ENCODE assay signal across 2 cellular contexts in the genomic region with DNA sequence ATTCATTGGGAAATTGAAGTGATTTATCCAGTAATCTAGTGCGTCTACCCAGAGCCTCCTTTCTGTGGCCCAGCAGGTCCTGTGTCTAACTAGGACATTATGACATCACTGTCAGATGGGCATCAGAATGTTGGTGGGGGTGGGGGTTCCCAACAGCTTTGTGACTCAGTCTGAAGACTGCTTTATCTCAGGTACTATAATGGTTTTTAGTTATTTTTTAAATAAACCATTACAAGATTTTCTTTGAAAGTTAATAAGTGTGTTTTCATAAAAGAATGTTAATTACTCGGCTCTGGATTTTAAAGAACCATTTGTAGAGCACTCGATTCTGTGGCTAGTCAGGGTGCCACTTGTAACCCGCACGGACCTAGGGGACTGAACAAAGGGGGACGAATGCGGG.
TF ChIP-seq lines count a peak whose summit lies in the region.

A gene (minus strand): TSS at position 101 of the 400 bp plus-strand sequence. CDS start 95 bp downstream, at position 6.

TF ChIP-seq in SK-N-SH treated with all-trans-retinoic acid at 6 μM for 48 hours, 23 proteins besides CTCF, POLR2A, EP300 and RAD21 (continued from another document):
- TF ChIP-seq, protein P1, sequence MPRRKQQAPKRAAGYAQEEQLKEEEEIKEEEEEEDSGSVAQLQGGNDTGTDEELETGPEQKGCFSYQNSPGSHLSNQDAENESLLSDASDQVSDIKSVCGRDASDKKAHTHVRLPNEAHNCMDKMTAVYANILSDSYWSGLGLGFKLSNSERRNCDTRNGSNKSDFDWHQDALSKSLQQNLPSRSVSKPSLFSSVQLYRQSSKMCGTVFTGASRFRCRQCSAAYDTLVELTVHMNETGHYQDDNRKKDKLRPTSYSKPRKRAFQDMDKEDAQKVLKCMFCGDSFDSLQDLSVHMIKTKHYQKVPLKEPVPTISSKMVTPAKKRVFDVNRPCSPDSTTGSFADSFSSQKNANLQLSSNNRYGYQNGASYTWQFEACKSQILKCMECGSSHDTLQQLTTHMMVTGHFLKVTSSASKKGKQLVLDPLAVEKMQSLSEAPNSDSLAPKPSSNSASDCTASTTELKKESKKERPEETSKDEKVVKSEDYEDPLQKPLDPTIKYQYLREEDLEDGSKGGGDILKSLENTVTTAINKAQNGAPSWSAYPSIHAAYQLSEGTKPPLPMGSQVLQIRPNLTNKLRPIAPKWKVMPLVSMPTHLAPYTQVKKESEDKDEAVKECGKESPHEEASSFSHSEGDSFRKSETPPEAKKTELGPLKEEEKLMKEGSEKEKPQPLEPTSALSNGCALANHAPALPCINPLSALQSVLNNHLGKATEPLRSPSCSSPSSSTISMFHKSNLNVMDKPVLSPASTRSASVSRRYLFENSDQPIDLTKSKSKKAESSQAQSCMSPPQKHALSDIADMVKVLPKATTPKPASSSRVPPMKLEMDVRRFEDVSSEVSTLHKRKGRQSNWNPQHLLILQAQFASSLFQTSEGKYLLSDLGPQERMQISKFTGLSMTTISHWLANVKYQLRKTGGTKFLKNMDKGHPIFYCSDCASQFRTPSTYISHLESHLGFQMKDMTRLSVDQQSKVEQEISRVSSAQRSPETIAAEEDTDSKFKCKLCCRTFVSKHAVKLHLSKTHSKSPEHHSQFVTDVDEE (CRISPR knock-in tag; IDR thresholded peaks at IDR 0.05): no peak
- TF ChIP-seq ZFP3 (CRISPR knock-in tag; IDR thresholded peaks at IDR 0.05): no peak

TF ChIP-seq in SK-N-SH, 30 proteins besides CTCF, POLR2A, EP300 and RAD21 (continued from another document):
- TF ChIP-seq, protein P2, sequence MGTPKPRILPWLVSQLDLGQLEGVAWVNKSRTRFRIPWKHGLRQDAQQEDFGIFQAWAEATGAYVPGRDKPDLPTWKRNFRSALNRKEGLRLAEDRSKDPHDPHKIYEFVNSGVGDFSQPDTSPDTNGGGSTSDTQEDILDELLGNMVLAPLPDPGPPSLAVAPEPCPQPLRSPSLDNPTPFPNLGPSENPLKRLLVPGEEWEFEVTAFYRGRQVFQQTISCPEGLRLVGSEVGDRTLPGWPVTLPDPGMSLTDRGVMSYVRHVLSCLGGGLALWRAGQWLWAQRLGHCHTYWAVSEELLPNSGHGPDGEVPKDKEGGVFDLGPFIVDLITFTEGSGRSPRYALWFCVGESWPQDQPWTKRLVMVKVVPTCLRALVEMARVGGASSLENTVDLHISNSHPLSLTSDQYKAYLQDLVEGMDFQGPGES (IDR thresholded peaks at IDR 0.05; ENCODE audit: low read depth, low read length): no peak
- TF ChIP-seq MXI1 (IDR thresholded peaks at IDR 0.05; ENCODE audit: low read depth, low read length): no peak
- no peak for TF ChIP-seq POLR2AphosphoS5 (IDR thresholded peaks at IDR 0.05; ENCODE audit: low read depth, low read length)
- TF ChIP-seq EZH2phosphoT487 (IDR thresholded peaks at IDR 0.05; ENCODE audit: borderline replicate concordance, low read depth): no peak
- TF ChIP-seq, protein P3, sequence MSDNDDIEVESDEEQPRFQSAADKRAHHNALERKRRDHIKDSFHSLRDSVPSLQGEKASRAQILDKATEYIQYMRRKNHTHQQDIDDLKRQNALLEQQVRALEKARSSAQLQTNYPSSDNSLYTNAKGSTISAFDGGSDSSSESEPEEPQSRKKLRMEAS (IDR thresholded peaks at IDR 0.05; ENCODE audit: low read depth): no peak
- no peak for TF ChIP-seq GABPA (IDR thresholded peaks at IDR 0.05; ENCODE audit: low read depth)
- TF ChIP-seq RXRA (IDR thresholded peaks at IDR 0.05; ENCODE audit: borderline replicate concordance, low read depth): no peak
